ENCODE assay signal across 18 cellular contexts in genomic region chr5:175731172-175731571, GRCh38.
DNase-seq lines count a peak whose midpoint lies in the region; ATAC-seq, FAIRE-seq and TF ChIP-seq lines count a peak whose summit lies in the region.
"Had no signal": no experiment of that assay in that cellular context is flagged by ENCODE, and none has a peak within 500 bp of the region (broad histone marks: within the 10 kb centered on the region; RNA-seq: fewer than 3 reads in every experiment).

No MANE protein-coding gene starts in this region.

- no peak for FAIRE-seq in kidney (lab: Jason Lieb, UNC)
- FAIRE-seq: GM12878 had no signal

- intact Hi-C loops in kidney (cut with DNase I): no loop called here

- ATAC-seq in GM18498 (IDR thresholded peaks at IDR 0.05; ENCODE audit: unreplicated experiment): no peak
- ATAC-seq: CD8-positive, alpha-beta T cell; GM12878 had no signal

- H3K9ac ChIP-seq in kidney (ENCODE audit: low read length in 2 of 2): no peak overlapping the region
- H3K9ac ChIP-seq: BLaER1 had no signal

- in situ Hi-C loops in G401 (cut with HindIII; ENCODE audit: low sequenced_read_pairs): loop anchor here (25.0 kb wide), 1 partner anchor 131 kb away; the partner anchor contains the start of gene CPLX2

- no peaks in the 10 kb centered on the region for H3K9me3 ChIP-seq in kidney (ENCODE audit: control insufficient read depth in 1 of 2, low read length in 2 of 2)
- H3K9me3 ChIP-seq: Caco-2 had no signal

- no peak for TF ChIP-seq CTCF in kidney (IDR thresholded peaks at IDR 0.05; ENCODE audit: borderline replicate concordance, extremely low read depth, insufficient read depth)

- peaks cover 0 to 2% of the 10 kb centered on the region in 2 donors for H3K4me1 ChIP-seq in kidney (ENCODE audit: control insufficient read depth in 1 of 2, insufficient read depth in 1 of 2, low read depth in 1 of 2, low read length in 2 of 2)
- H3K4me1 ChIP-seq: Caco-2 had no signal

- H3K36me3 ChIP-seq in kidney (ENCODE audit: control insufficient read depth in 1 of 2, insufficient read depth in 2 of 2, low read length in 2 of 2): no peaks in the 10 kb centered on the region
- H3K36me3 ChIP-seq: BLaER1 had no signal

- no peak overlapping the region for H3K4me3 ChIP-seq in kidney (ENCODE audit: low read length in 2 of 2)
- H3K4me3 ChIP-seq: BLaER1, GM12878 had no signal

- no peak overlapping the region for H3K27ac ChIP-seq in kidney (ENCODE audit: low read depth in 2 of 2, low read length in 2 of 2)
- H3K27ac ChIP-seq: BLaER1, C4-2B had no signal

- peak; percentile 73 for DNase-seq in G401 (ENCODE audit: low spot score)
- DNase-seq in OCI-M1 (lab: John Stamatoyannopoulos, UW): peak; percentile 0
- peak; percentile 29 for DNase-seq in kidney
- DNase-seq in H4 (ENCODE audit: low spot score): no peak
- DNase-seq in NCI-H1048 (lab: John Stamatoyannopoulos, UW): no peak
- DNase-seq: Caco-2; CD4-positive, CD25-positive, alpha-beta regulatory T cell; CD8-positive, alpha-beta T cell; DMS153; DND-41; GDM1; GOT3; H7; HCEC 1CT had no signal

Comparison
In these comparisons a context has a peak if more than half of its experiments do, and no peak if none do; other contexts are left out.
1. DNase-seq: peak in G401 (single experiment), OCI-M1 (single experiment) and kidney (single experiment); none in H4 (single experiment) and NCI-H1048 (single experiment).